ENCODE assay signal across 8 cellular contexts in genomic region chr1:10980094-10980577, GRCh38. TPM values are rescaled to one million over a fixed set of nuclear protein-coding genes. Genes with fewer than 3 reads are reported as not detected.
DNase-seq lines count a peak whose midpoint lies in the region; ATAC-seq and TF ChIP-seq lines count a peak whose summit lies in the region.

No MANE protein-coding gene starts in this region.

- H3K4me2 ChIP-seq in MM.1S (ENCODE audit: low read depth, low read length) (peak overlapping the region; percentile 7; the same call in 1 of the 2 replicates), mesendoderm (ENCODE audit: low read length) (peak overlapping the region; percentile 29)

- H3K27ac ChIP-seq in A673 (ENCODE audit: low read depth, low read length, poor library complexity, severe bottlenecking) (no peak overlapping the region), MM.1S (ENCODE audit: low read length) (no peak overlapping the region), mesendoderm (ENCODE audit: low read depth, low read length) (no peak overlapping the region)

- H3K4me3 ChIP-seq in A673 (ENCODE audit: low read depth, low read length, poor library complexity, severe bottlenecking) (no peak overlapping the region), MM.1S (ENCODE audit: low read length) (no peak overlapping the region), epithelial cell of proximal tubule (ENCODE audit: low read depth, low read length) (peak overlapping the region; percentile 19), mesendoderm (ENCODE audit: low read length) (no peak overlapping the region)

- H3K9me2 ChIP-seq in MM.1S (replicated peaks; ENCODE audit: insufficient read depth, low read length), result no peaks in the 10 kb centered on the region

- H2AK5ac ChIP-seq in mesendoderm (ENCODE audit: low read length), result no peak overlapping the region

- H3K79me1 ChIP-seq in mesendoderm (ENCODE audit: low read length), result no peaks in the 10 kb centered on the region

- DNase-seq in A673 (ENCODE audit: low spot score) (no peak), MM.1S (no peak), epithelial cell of proximal tubule (ENCODE audit: low read depth) (no peak), mesendoderm (peak; percentile 88), NCI-H1417 treated with DMSO at 0.1 percent for 48 hours (lab: John Stamatoyannopoulos, UW) (no peak)
- no peak for DNase-seq in naive thymus-derived CD8-positive, alpha-beta T cell
- no peak for DNase-seq in activated naive CD4-positive, alpha-beta T cell treated with Interleukin-2 at 50 U/mL for 16 hours

- TF ChIP-seq CTCF in A673 (conservative IDR thresholded peaks at IDR 0.05; ENCODE audit: low read depth, low read length), result 0 out of 2 replicates have a peak, but pooled peaks have one; percentile 11
- TF ChIP-seq CTCF in MM.1S (IDR thresholded peaks at IDR 0.05; ENCODE audit: low read length), result no peak
- peak; percentile 57 for TF ChIP-seq CTCF in epithelial cell of proximal tubule (conservative IDR thresholded peaks at IDR 0.05; ENCODE audit: low read depth, low read length)

- no peak overlapping the region for H3K4ac ChIP-seq in mesendoderm (ENCODE audit: low read depth, low read length)

- H3K36me3 ChIP-seq in A673 (ENCODE audit: insufficient read depth, low read length, poor library complexity, severe bottlenecking) (no peaks in the 10 kb centered on the region), MM.1S (replicated peaks; ENCODE audit: insufficient read depth, low read length) (no peaks in the 10 kb centered on the region), mesendoderm (ENCODE audit: control insufficient read depth, insufficient read depth, low read length) (no peaks in the 10 kb centered on the region)

- H2AFZ ChIP-seq in MM.1S (ENCODE audit: low read length), result no peak overlapping the region

- peak overlapping the region; percentile 50 for H3K56ac ChIP-seq in mesendoderm (ENCODE audit: low read length)

- no peak overlapping the region for H3K18ac ChIP-seq in mesendoderm (ENCODE audit: low read length)

- H3K9me3 ChIP-seq in A673 (ENCODE audit: low read depth, low read length, poor library complexity, severe bottlenecking) (no peaks in the 10 kb centered on the region), MM.1S (replicated peaks; ENCODE audit: insufficient read depth, low read length) (no peaks in the 10 kb centered on the region)

- no peak overlapping the region for H4K8ac ChIP-seq in mesendoderm (ENCODE audit: low read depth, low read length)

- peaks cover 0 to 5% (median 3%) of the 10 kb centered on the region in 4 donors for H3K4me1 Mint-ChIP-seq in naive thymus-derived CD8-positive, alpha-beta T cell

- no peak for ATAC-seq in GM21515 (IDR thresholded peaks at IDR 0.05; ENCODE audit: unreplicated experiment)
- ATAC-seq in naive thymus-derived CD8-positive, alpha-beta T cell, result no peak

- H3K4me1 ChIP-seq in A673 (ENCODE audit: insufficient read depth, low read length, poor library complexity, severe bottlenecking) (peaks cover 14% of the 10 kb centered on the region), MM.1S (ENCODE audit: low read length) (peaks cover 7% of the 10 kb centered on the region), mesendoderm (ENCODE audit: control insufficient read depth, low read depth, low read length) (peaks cover 3% of the 10 kb centered on the region)

- H4K5ac ChIP-seq in mesendoderm (ENCODE audit: low read length), result no peak overlapping the region

- intact Hi-C loops in A673 (cut with micrococcal nuclease; ENCODE audit: unreplicated experiment), result no loop called here

- BruUV-seq in A673 (replicated peaks; lab: Mats Ljungman, UMichigan), result no TSS peak

- no peak overlapping the region for H2BK120ac ChIP-seq in mesendoderm (ENCODE audit: low read depth, low read length)

- H3K9me3 Mint-ChIP-seq in naive thymus-derived CD8-positive, alpha-beta T cell, result no peaks in the 10 kb centered on the region

- H2BK5ac ChIP-seq in mesendoderm (ENCODE audit: low read length), result no peak overlapping the region

- no peaks in the 10 kb centered on the region for H3K27me3 ChIP-seq in A673 (replicated peaks; ENCODE audit: insufficient read depth, low read depth, low read length, poor library complexity)
- H3K27me3 ChIP-seq in MM.1S (replicated peaks; ENCODE audit: insufficient read depth, low read length), result peaks cover 18% of the 10 kb centered on the region; the same call in 1 of the 2 replicates
- no peaks in the 10 kb centered on the region for H3K27me3 ChIP-seq in mesendoderm (ENCODE audit: insufficient read depth, low read length, poor library complexity)

- CTCF ChIA-PET in A673 (lab: Charles Lee), result no interaction called here

- no peak overlapping the region for H3K4me3 Mint-ChIP-seq in naive thymus-derived CD8-positive, alpha-beta T cell

- no peaks in the 10 kb centered on the region for H3K36me3 Mint-ChIP-seq in naive thymus-derived CD8-positive, alpha-beta T cell

- no peaks in the 10 kb centered on the region for H3K79me2 ChIP-seq in MM.1S (ENCODE audit: low read length)
- H3K79me2 ChIP-seq in mesendoderm (ENCODE audit: control insufficient read depth, insufficient read depth, low read length), result no peaks in the 10 kb centered on the region

- H3K9ac ChIP-seq in MM.1S (ENCODE audit: low read length) (no peak overlapping the region), mesendoderm (ENCODE audit: low read length) (no peak overlapping the region)

- peaks cover 4 to 44% (median 27%) of the 10 kb centered on the region in 5 donors for H3K27me3 Mint-ChIP-seq in naive thymus-derived CD8-positive, alpha-beta T cell

- H3F3A ChIP-seq in MM.1S (ENCODE audit: insufficient read depth, low read length), result no peaks in the 10 kb centered on the region

- POLR2A ChIA-PET in A673 (lab: Charles Lee; ENCODE audit: low non-redundant PET), result no interaction called here
- POLR2A ChIA-PET in naive thymus-derived CD8-positive, alpha-beta T cell (lab: Charles Lee), result no interaction called here

- H4K20me1 ChIP-seq in MM.1S (ENCODE audit: insufficient read depth, low read length), result no peaks in the 10 kb centered on the region

- H3K27ac Mint-ChIP-seq in naive thymus-derived CD8-positive, alpha-beta T cell, result peak overlapping the region in 1 of 10 donors; percentile 19

- no peak overlapping the region for H2BK15ac ChIP-seq in mesendoderm (replicated peaks; ENCODE audit: low read depth)

- H3K23ac ChIP-seq in mesendoderm (ENCODE audit: low read length), result no peak overlapping the region

- WGBS in mesendoderm (ENCODE audit: extremely low coverage, insufficient coverage, low lambda C conversion rate), result no CpG with 5 or more reads among the region's 15 CpGs

RNA-seq across cellular contexts. Expression of gene TARDBP, which starts 32.3 kb away (rescaled TPM):
- total RNA-seq in A673 (2021) (261 and 283 TPM in 2 replicates), epithelial cell of proximal tubule (59.0 and 109 TPM in 2 replicates)
- 297 TPM for polyA plus RNA-seq in mesendoderm (2013, experiment 1 of 2)
- polyA plus RNA-seq in mesendoderm (2013, experiment 2 of 2), result 294 TPM
- total RNA-seq in naive thymus-derived CD8-positive, alpha-beta T cell, result 100 to 1,000 TPM; 193 to 211 TPM
- polyA plus RNA-seq in naive thymus-derived CD8-positive, alpha-beta T cell, result 10 to 100 TPM; 46.6 to 65.2 (median 54.2) TPM
